Comparison of ENCODE assay signal across 11 cellular contexts in the genomic region with DNA sequence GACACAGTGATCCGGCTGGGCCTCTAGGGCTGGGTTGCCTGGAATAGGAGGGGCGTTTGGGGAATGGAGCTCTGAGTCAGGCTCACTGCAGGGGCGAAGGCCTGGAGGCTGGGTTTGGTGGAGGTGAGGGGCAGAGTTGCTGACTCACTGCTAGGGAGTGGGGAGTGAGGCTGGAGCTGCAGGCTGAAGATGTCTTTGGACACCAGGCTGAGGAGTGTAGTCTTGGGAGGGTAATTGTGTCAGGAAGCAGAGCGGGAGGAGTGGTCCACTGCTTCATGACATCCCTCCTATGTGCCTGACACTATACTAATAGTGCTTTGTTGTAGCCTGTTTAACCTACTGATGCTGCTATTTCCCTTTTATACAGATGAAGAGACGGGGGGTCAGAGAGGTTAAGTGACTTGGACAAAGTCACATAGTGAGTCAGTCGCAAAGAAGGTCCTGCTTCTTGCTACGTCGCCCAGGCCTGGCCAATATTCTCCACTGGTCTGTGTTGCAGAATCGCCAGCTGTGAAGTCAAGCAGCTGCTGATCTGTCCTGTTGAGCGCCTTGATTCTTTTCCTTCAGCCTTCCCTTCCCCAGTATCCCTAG. TPM values are rescaled to one million over a fixed set of nuclear protein-coding genes. Genes with fewer than 3 reads are reported as not detected.
DNase-seq lines count a peak whose midpoint lies in the region; ATAC-seq and TF ChIP-seq lines count a peak whose summit lies in the region.
"Had no signal": no experiment of that assay in that cellular context is flagged by ENCODE, and none has a peak within 500 bp of the region (broad histone marks: within the 10 kb centered on the region; RNA-seq: fewer than 3 reads in every experiment).

No MANE protein-coding gene starts in this region.

- H3K4me3 ChIP-seq in GM23248 (no peak overlapping the region), adipocyte (ENCODE audit: low read length) (no peak overlapping the region), skeletal muscle satellite cell (ENCODE audit: low read length) (peak overlapping the region; percentile 11), OCI-LY7 (ENCODE audit: low read depth, low read length, poor library complexity, severe bottlenecking) (no peak overlapping the region)
- H3K4me3 ChIP-seq: suprapubic skin had no signal

- peak; percentile 94 for DNase-seq in GM23248
- DNase-seq in adipocyte (ENCODE audit: low read depth): peak; percentile 51
- DNase-seq in left ventricle myocardium superior: peak; percentile 37
- DNase-seq in OCI-LY7 (ENCODE audit: low spot score): no peak
- DNase-seq in COR-L47 (lab: John Stamatoyannopoulos, UW): no peak
- DNase-seq: activated CD4-positive, alpha-beta T cell treated with anti-CD3 and anti-CD28 coated beads, Interleukin-2, amount 50 U/mL, for 48 hours; caudate nucleus had no signal

- peak overlapping the region; percentile 92 for H3K27ac ChIP-seq in GM23248
- no peak overlapping the region for H3K27ac ChIP-seq in OCI-LY7 (ENCODE audit: low read depth, low read length, poor library complexity, severe bottlenecking)

- no peaks in the 10 kb centered on the region for H3K27me3 ChIP-seq in GM23248 (replicated peaks; ENCODE audit: insufficient read depth)
- no peaks in the 10 kb centered on the region for H3K27me3 ChIP-seq in adipocyte (replicated peaks; ENCODE audit: control insufficient read depth, insufficient read depth, low read length)
- no peaks in the 10 kb centered on the region for H3K27me3 ChIP-seq in skeletal muscle satellite cell (ENCODE audit: control insufficient read depth, insufficient read depth, low read length)

- peaks cover 45% of the 10 kb centered on the region for H3F3A ChIP-seq in GM23248 (ENCODE audit: insufficient read depth)

- no peaks in the 10 kb centered on the region for H3K9me2 ChIP-seq in GM23248 (ENCODE audit: insufficient read depth)
- no peaks in the 10 kb centered on the region for H3K9me2 ChIP-seq in OCI-LY7 (ENCODE audit: insufficient read depth, low read length)

- WGBS in GM23248 (ENCODE audit: low coverage in 1 of 2, low lambda C conversion rate in 2 of 2, missing lambda C conversion rate in 2 of 2), 2 experiments: 11 to 13% methylated on average over 10 of the region's 10 CpGs

- intact Hi-C loops in left ventricle myocardium superior (cut with micrococcal nuclease) (no loop called here), OCI-LY7 (cut with micrococcal nuclease; ENCODE audit: unreplicated experiment) (no loop called here)

- no TSS peak for BruUV-seq in OCI-LY7 (replicated peaks; lab: Mats Ljungman, UMichigan)

- H3K36me3 ChIP-seq in GM23248 (ENCODE audit: low read depth) (no peaks in the 10 kb centered on the region), adipocyte (ENCODE audit: control insufficient read depth, insufficient read depth, low read length, severe bottlenecking) (no peaks in the 10 kb centered on the region), skeletal muscle satellite cell (ENCODE audit: insufficient read depth, low read length) (no peaks in the 10 kb centered on the region), OCI-LY7 (ENCODE audit: insufficient read depth, low read length) (no peaks in the 10 kb centered on the region)
- H3K36me3 ChIP-seq: suprapubic skin had no signal

- peak overlapping the region; percentile 73 for H3K9ac ChIP-seq in GM23248
- H3K9ac ChIP-seq in adipocyte (ENCODE audit: low read length): peak overlapping the region; percentile 76
- H3K9ac ChIP-seq in skeletal muscle satellite cell (ENCODE audit: low read depth, low read length): peak overlapping the region; percentile 61

- CTCF ChIA-PET in OCI-LY7 (lab: Charles Lee; ENCODE audit: unreplicated experiment): no interaction called here

- H3K79me2 ChIP-seq in GM23248 (ENCODE audit: insufficient read depth): no peaks in the 10 kb centered on the region
- no peaks in the 10 kb centered on the region for H3K79me2 ChIP-seq in OCI-LY7 (ENCODE audit: insufficient read depth, low read depth, low read length)

- H2AFZ ChIP-seq in GM23248 (peak overlapping the region; percentile 55), OCI-LY7 (ENCODE audit: low read length) (no peak overlapping the region)

- H3K9me3 ChIP-seq in GM23248 (ENCODE audit: low read depth): no peaks in the 10 kb centered on the region
- H3K9me3 ChIP-seq in adipocyte (ENCODE audit: control insufficient read depth, low read length): no peaks in the 10 kb centered on the region
- H3K9me3 ChIP-seq in skeletal muscle satellite cell (replicated peaks; ENCODE audit: low read length): no peaks in the 10 kb centered on the region
- H3K9me3 ChIP-seq in OCI-LY7 (ENCODE audit: low read length): no peaks in the 10 kb centered on the region
- H3K9me3 ChIP-seq: suprapubic skin had no signal

- no peak for TF ChIP-seq CTCF in OCI-LY7 (conservative IDR thresholded peaks at IDR 0.05; ENCODE audit: low read length)

- H4K20me1 ChIP-seq in GM23248 (ENCODE audit: insufficient read depth): no peaks in the 10 kb centered on the region
- H4K20me1 ChIP-seq in OCI-LY7 (ENCODE audit: insufficient read depth, low read length): no peaks in the 10 kb centered on the region

- POLR2A ChIA-PET in OCI-LY7 (lab: Charles Lee): no interaction called here

- H3K4me2 ChIP-seq in GM23248 (ENCODE audit: unreplicated experiment): peak overlapping the region; percentile 56
- peak overlapping the region; percentile 46 for H3K4me2 ChIP-seq in skeletal muscle satellite cell (ENCODE audit: low read length)
- H3K4me2 ChIP-seq in OCI-LY7 (ENCODE audit: low read length): no peak overlapping the region

- in situ Hi-C loops in GM23248 (cut with MboI): no loop called here

- peaks cover 48% of the 10 kb centered on the region for H3K4me1 ChIP-seq in GM23248 (ENCODE audit: insufficient read depth)
- peaks cover 56% of the 10 kb centered on the region for H3K4me1 ChIP-seq in adipocyte (ENCODE audit: control insufficient read depth, insufficient read depth, low read length)
- peaks cover 46% of the 10 kb centered on the region for H3K4me1 ChIP-seq in skeletal muscle satellite cell (ENCODE audit: control insufficient read depth, insufficient read depth, low read length)
- H3K4me1 ChIP-seq in OCI-LY7 (ENCODE audit: insufficient read depth, low read length, poor library complexity, severe bottlenecking): no peaks in the 10 kb centered on the region
- H3K4me1 ChIP-seq: suprapubic skin had no signal

- ATAC-seq in left ventricle myocardium superior (peak; percentile 76), HG03196 (IDR thresholded peaks at IDR 0.05; ENCODE audit: unreplicated experiment) (no peak), GM19351 (IDR thresholded peaks at IDR 0.05; ENCODE audit: unreplicated experiment) (no peak)

RNA-seq across cellular contexts. Expression of a gene that starts 13.6 kb away (rescaled TPM):
- total RNA-seq in GM23248 (2014; rRNA removed; shearing (Covaris generic)): 0.11 TPM in 1 of 2 replicates, not detected in the other
- not detected in 2 replicates for polyA plus RNA-seq in GM23248 (2016; fragmentation: Nextera tagmentation; extraction: Ambion mirVana)
- not detected for total RNA-seq in left ventricle myocardium superior
- 0.25 and 0.44 TPM in 2 replicates for total RNA-seq in skeletal muscle satellite cell (2012; rRNA removed)
- total RNA-seq in OCI-LY7 (2014; rRNA removed; shearing (Covaris generic)): not detected in 2 replicates
- total RNA-seq in OCI-LY7 (2022): not detected in 2 replicates
- total RNA-seq: suprapubic skin had no signal

Comparison
In these comparisons a context has a peak if more than half of its experiments do, and no peak if none do; other contexts are left out.
1. DNase-seq: peak in GM23248 (single experiment), adipocyte (single experiment) and left ventricle myocardium superior (single experiment); none in OCI-LY7 (single experiment) and COR-L47 (single experiment).
2. Peak in every context shown above with its lines, with median percentiles within 50 percentile points of each other: H3K9ac ChIP-seq.